1 cellular context compared by ENCODE assay signal in the genomic region with DNA sequence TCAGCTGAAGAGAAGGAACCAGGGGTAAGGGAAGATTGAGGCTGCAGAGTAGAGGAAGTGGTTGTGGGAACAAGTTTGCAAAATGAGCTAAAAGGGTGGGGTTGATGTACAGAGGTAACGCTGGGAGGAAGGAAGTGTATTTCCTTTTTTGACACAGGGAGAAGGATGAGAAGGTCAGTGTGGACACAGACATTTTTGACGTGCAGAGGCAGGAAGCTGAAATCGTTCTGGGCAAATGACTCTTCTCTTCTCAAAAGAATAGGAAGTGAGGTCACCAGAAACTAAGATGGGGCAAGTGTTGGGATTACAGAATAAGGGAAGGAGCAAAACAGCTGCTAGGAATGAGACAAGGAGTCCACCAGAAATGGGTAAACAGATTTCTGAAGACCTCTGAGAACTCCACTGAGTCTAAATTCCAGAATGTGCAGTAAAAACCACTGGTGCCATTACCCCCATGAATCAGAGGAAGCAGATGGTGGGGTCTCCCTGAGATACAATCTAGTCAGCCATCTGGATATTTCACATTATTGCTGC.
TF ChIP-seq lines count a peak whose summit lies in the region.

No MANE protein-coding gene starts in this region.

TF ChIP-seq in SK-N-SH treated with all-trans-retinoic acid at 6 μM for 48 hours, 23 proteins besides CTCF, POLR2A, EP300 and RAD21 (continued from another document):
- no peak for TF ChIP-seq ZNF70 (CRISPR knock-in tag; IDR thresholded peaks at IDR 0.05)
- no peak for TF ChIP-seq ARNTL (CRISPR knock-in tag; IDR thresholded peaks at IDR 0.05; ENCODE audit: borderline replicate concordance, low read depth)
- no peak for TF ChIP-seq ESRRG (CRISPR knock-in tag; IDR thresholded peaks at IDR 0.05)
TF ChIP-seq in SK-N-SH treated with all-trans-retinoic acid at 6 μM for 48 hours: peak in this region for 0.
